In the genomic region with DNA sequence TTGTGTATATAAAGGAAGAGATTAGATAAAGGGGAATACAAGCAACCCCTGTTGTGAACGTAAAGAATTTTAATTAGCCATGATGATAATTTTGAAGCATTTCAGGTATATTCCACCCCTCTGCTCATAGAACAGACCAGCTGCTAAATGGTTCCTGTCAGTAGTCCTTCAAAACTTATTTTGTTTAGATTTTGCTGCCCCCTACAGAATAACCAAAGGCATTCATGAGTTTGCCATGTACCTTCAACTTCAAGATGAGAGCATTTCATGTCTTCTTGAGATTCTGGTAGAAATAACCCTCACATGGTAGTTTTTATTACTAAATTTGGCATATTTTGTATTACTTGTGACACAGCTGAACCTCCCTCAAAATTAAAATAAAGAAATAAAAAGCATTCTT, we compare ENCODE assay signal across 10 cellular contexts.
DNase-seq lines count a peak whose midpoint lies in the region; ATAC-seq and TF ChIP-seq lines count a peak whose summit lies in the region.
"Had no signal": no experiment of that assay in that cellular context is flagged by ENCODE, and none has a peak within 500 bp of the region (broad histone marks: within the 10 kb centered on the region; RNA-seq: fewer than 3 reads in every experiment).

No MANE protein-coding gene starts in this region.

- no peak for TF ChIP-seq POLR2A in erythroblast (IDR thresholded peaks at IDR 0.05; ENCODE audit: low read length)

- DNase-seq in H7 (peak; percentile 2), NCI-H345 (lab: John Stamatoyannopoulos, UW) (peak; percentile 18), astrocyte of the cerebellum (ENCODE audit: low read depth) (no peak), non-pigmented ciliary epithelial cell (ENCODE audit: low read depth) (peak; percentile 1), erythroblast (lab: John Stamatoyannopoulos, UW) (no peak)
- DNase-seq: esophagus squamous epithelium, ovary, stomach had no signal

- peak; percentile 7 for TF ChIP-seq CTCF in astrocyte of the cerebellum (IDR thresholded peaks at IDR 0.05; ENCODE audit: low read depth, low read length, missing control alignments)

- in situ Hi-C loops in astrocyte of the cerebellum (cut with HindIII; ENCODE audit: low sequenced_read_pairs): no loop called here

- no peaks in the 10 kb centered on the region for H3K27me3 ChIP-seq in H7 (ENCODE audit: control insufficient read depth, insufficient read depth, low read length)
- H3K27me3 ChIP-seq: esophagus squamous epithelium, ovary, stomach had no signal

- no peaks in the 10 kb centered on the region for H3K36me3 ChIP-seq in H7 (replicated peaks; ENCODE audit: control insufficient read depth, insufficient read depth, low read length)
- H3K36me3 ChIP-seq: esophagus squamous epithelium, ovary, stomach had no signal

- ATAC-seq in GM21360 (IDR thresholded peaks at IDR 0.05; ENCODE audit: unreplicated experiment) (no peak), GM19395 (IDR thresholded peaks at IDR 0.05; ENCODE audit: unreplicated experiment) (no peak)

- H3K4me3 ChIP-seq in H7 (ENCODE audit: insufficient read depth, low read depth, low read length): no peak overlapping the region
- no peak overlapping the region for H3K4me3 ChIP-seq in astrocyte of the cerebellum (ENCODE audit: low read depth, low read length)
- H3K4me3 ChIP-seq: esophagus squamous epithelium, ovary, stomach had no signal

Comparison
In these comparisons a context has a peak if more than half of its experiments do, and no peak if none do; other contexts are left out.
1. DNase-seq: peak in H7 (single experiment), NCI-H345 (single experiment) and non-pigmented ciliary epithelial cell (single experiment); none in astrocyte of the cerebellum (single experiment) and erythroblast (0 of 2).